ENCODE assay signal across 8 cellular contexts in the genomic region with DNA sequence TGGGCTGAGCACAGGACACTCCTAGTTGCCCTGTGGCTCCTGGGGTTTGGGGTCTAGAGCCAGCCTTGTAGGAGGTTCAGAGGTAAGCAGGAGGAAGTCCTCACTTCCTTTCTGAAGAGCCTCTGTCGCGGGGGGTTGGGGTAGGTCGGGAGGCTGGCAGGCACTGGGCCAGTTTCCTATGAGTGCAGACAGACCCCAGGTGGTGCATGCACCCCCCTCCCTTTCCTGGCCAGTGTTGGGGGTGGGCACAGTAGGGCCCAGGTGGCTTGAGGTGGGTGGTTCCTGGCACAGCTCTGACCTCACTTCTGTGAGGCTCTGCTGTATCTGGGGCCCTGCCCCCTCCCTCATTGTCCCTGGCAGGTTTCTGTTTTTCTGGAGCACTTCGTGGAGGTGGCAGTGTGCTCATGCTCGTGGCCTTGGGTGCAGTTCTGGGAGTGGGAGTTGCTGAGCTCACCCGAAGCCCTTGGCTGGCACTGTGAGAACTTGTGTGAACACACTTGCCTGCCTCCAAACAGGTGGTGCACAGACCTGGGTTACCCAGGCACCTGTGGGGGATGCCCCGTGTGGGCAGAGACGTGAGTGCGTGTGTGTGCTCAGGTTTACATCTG. TPM values are rescaled to one million over a fixed set of nuclear protein-coding genes. Genes with fewer than 3 reads are reported as not detected.
DNase-seq lines count a peak whose midpoint lies in the region; ATAC-seq lines count a peak whose summit lies in the region.

No MANE protein-coding gene starts in this region.

- DNase-seq in activated gamma-delta T cell treated with Interleukin-2 at 50 U/mL for 16 hours (peak; percentile 24), activated gamma-delta T cell (lab: John Stamatoyannopoulos, UW) (no peak), T-helper 9 cell (peak; percentile 10), germinal center (ENCODE audit: low spot score) (peak; percentile 82), HUDEP-2 (lab: John Stamatoyannopoulos, UW; ENCODE audit: unreplicated experiment in 76 of 76) (no peak), DMS53 treated with DMSO at 0.1 percent for 48 hours (lab: John Stamatoyannopoulos, UW; ENCODE audit: unreplicated experiment) (no peak)

- peak overlapping the region; percentile 7 for H3K27ac ChIP-seq in temporal lobe (ENCODE audit: low read depth, low read length)

- ATAC-seq in GM18520 (IDR thresholded peaks at IDR 0.05; ENCODE audit: unreplicated experiment): no peak

RNA-seq across cellular contexts. Expression of a gene that starts 1.8 kb away (rescaled TPM):
- 4.9 TPM for total RNA-seq in temporal lobe

RNA-seq across cellular contexts. Expression of a gene that starts 38.9 kb away (rescaled TPM):
- 2.0 TPM for total RNA-seq in temporal lobe

Comparison
In these comparisons a context has a peak if more than half of its experiments do, and no peak if none do; other contexts are left out.
1. DNase-seq: peak in activated gamma-delta T cell treated with Interleukin-2 at 50 U/mL for 16 hours (single experiment), T-helper 9 cell (single experiment) and germinal center (single experiment); none in activated gamma-delta T cell (single experiment), HUDEP-2 (0 of 76) and DMS53 treated with DMSO at 0.1 percent for 48 hours (single experiment).